1 cellular context compared by ENCODE assay signal in genomic region chr2:195656131-195656858, GRCh38.
TF ChIP-seq lines count a peak whose summit lies in the region.

No MANE protein-coding gene starts in this region.

TF ChIP-seq in HepG2, 621 proteins besides CTCF, POLR2A, EP300 and RAD21 (continued from another document):
- TF ChIP-seq, protein P1, sequence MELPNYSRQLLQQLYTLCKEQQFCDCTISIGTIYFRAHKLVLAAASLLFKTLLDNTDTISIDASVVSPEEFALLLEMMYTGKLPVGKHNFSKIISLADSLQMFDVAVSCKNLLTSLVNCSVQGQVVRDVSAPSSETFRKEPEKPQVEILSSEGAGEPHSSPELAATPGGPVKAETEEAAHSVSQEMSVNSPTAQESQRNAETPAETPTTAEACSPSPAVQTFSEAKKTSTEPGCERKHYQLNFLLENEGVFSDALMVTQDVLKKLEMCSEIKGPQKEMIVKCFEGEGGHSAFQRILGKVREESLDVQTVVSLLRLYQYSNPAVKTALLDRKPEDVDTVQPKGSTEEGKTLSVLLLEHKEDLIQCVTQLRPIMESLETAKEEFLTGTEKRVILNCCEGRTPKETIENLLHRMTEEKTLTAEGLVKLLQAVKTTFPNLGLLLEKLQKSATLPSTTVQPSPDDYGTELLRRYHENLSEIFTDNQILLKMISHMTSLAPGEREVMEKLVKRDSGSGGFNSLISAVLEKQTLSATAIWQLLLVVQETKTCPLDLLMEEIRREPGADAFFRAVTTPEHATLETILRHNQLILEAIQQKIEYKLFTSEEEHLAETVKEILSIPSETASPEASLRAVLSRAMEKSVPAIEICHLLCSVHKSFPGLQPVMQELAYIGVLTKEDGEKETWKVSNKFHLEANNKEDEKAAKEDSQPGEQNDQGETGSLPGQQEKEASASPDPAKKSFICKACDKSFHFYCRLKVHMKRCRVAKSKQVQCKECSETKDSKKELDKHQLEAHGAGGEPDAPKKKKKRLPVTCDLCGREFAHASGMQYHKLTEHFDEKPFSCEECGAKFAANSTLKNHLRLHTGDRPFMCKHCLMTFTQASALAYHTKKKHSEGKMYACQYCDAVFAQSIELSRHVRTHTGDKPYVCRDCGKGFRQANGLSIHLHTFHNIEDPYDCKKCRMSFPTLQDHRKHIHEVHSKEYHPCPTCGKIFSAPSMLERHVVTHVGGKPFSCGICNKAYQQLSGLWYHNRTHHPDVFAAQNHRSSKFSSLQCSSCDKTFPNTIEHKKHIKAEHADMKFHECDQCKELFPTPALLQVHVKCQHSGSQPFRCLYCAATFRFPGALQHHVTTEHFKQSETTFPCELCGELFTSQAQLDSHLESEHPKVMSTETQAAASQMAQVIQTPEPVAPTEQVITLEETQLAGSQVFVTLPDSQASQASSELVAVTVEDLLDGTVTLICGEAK (IDR thresholded peaks at IDR 0.05): no peak
- TF ChIP-seq, protein P1 (CRISPR knock-in tag; IDR thresholded peaks at IDR 0.05): 0 out of 2 replicates have a peak, but pooled peaks have one; percentile 50
- TF ChIP-seq ZNF230 (CRISPR knock-in tag; IDR thresholded peaks at IDR 0.05) (0 out of 2 replicates have a peak, but pooled peaks have one; percentile 33), HHEX (CRISPR knock-in tag; IDR thresholded peaks at IDR 0.05) (0 out of 2 replicates have a peak, but pooled peaks have one; percentile 25), SMAD1 (CRISPR knock-in tag; IDR thresholded peaks at IDR 0.05; ENCODE audit: borderline replicate concordance, low read depth) (0 out of 2 replicates have a peak, but pooled peaks have one; percentile 12), YY1 (IDR thresholded peaks at IDR 0.05; ENCODE audit: insufficient read depth, insufficient replicate concordance, low read depth, low read length) (peak; percentile 47), RBM39 (IDR thresholded peaks at IDR 0.05; ENCODE audit: low read depth, low read length, poor library complexity, severe bottlenecking) (no peak), RARA (CRISPR knock-in tag; IDR thresholded peaks at IDR 0.05) (0 out of 2 replicates have a peak, but pooled peaks have one; percentile 6), CREB1 (IDR thresholded peaks at IDR 0.05) (no peak), CREB1 (CRISPR knock-in tag; IDR thresholded peaks at IDR 0.05) (peak; percentile 72), RFX5 (IDR thresholded peaks at IDR 0.05; ENCODE audit: low read depth, low read length) (peak; percentile 94), ZNF160 (CRISPR knock-in tag; IDR thresholded peaks at IDR 0.05) (0 out of 2 replicates have a peak, but pooled peaks have one; percentile 18), ZNF644 (CRISPR knock-in tag; IDR thresholded peaks at IDR 0.05; ENCODE audit: low read depth) (peak; percentile 82), ZBTB44 (CRISPR knock-in tag; IDR thresholded peaks at IDR 0.05) (0 out of 2 replicates have a peak, but pooled peaks have one; percentile 53), SSRP1 (CRISPR knock-in tag; IDR thresholded peaks at IDR 0.05) (0 out of 2 replicates have a peak, but pooled peaks have one; percentile 30), RFXAP (CRISPR knock-in tag; IDR thresholded peaks at IDR 0.05; ENCODE audit: borderline replicate concordance) (peak; percentile 91; the same call in 1 of the 2 replicates)
- TF ChIP-seq, protein P2, sequence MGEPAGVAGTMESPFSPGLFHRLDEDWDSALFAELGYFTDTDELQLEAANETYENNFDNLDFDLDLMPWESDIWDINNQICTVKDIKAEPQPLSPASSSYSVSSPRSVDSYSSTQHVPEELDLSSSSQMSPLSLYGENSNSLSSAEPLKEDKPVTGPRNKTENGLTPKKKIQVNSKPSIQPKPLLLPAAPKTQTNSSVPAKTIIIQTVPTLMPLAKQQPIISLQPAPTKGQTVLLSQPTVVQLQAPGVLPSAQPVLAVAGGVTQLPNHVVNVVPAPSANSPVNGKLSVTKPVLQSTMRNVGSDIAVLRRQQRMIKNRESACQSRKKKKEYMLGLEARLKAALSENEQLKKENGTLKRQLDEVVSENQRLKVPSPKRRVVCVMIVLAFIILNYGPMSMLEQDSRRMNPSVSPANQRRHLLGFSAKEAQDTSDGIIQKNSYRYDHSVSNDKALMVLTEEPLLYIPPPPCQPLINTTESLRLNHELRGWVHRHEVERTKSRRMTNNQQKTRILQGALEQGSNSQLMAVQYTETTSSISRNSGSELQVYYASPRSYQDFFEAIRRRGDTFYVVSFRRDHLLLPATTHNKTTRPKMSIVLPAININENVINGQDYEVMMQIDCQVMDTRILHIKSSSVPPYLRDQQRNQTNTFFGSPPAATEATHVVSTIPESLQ (CRISPR knock-in tag; conservative IDR thresholded peaks at IDR 0.05): no peak
- TF ChIP-seq, protein P3, sequence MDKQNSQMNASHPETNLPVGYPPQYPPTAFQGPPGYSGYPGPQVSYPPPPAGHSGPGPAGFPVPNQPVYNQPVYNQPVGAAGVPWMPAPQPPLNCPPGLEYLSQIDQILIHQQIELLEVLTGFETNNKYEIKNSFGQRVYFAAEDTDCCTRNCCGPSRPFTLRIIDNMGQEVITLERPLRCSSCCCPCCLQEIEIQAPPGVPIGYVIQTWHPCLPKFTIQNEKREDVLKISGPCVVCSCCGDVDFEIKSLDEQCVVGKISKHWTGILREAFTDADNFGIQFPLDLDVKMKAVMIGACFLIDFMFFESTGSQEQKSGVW (CRISPR knock-in tag; IDR thresholded peaks at IDR 0.05; ENCODE audit: borderline replicate concordance): no peak
